Comparison of ENCODE assay signal across 9 cellular contexts in the genomic region with DNA sequence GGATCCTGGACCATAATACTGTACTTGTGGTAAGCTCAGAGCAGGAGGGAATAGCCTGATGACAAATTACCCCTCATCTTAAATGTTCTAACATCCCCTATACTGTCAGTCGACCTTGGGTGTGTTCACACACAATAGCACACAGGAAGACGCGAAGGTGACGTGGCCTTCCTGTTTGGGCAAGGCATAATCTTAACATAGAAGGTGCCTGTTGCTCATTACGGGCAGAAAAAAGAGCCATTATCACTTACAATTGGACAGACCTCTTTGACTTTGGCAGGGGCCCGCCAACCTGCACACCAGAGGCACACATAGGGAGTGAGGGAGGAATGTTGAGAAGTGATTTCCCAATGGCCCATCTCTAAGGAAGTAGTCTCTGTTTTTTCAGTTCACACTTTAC.
DNase-seq lines count a peak whose midpoint lies in the region; ATAC-seq and TF ChIP-seq lines count a peak whose summit lies in the region.
"Had no signal": no experiment of that assay in that cellular context is flagged by ENCODE, and none has a peak within 500 bp of the region (broad histone marks: within the 10 kb centered on the region; RNA-seq: fewer than 3 reads in every experiment).

No MANE protein-coding gene starts in this region.

- peaks cover 5 to 68% (median 9%) of the 10 kb centered on the region in 3 donors for H3K36me3 Mint-ChIP-seq in CD8-positive, alpha-beta memory T cell
- H3K36me3 Mint-ChIP-seq in WTC11 = 0 out of 2 replicates have a peak, but pooled peaks cover 10% of the 10 kb centered on the region

- H3K36me3 ChIP-seq in CD8-positive, alpha-beta memory T cell (ENCODE audit: insufficient read depth, low read length) = no peaks in the 10 kb centered on the region

- CTCF ChIA-PET in CD8-positive, alpha-beta memory T cell (lab: Charles Lee) = interaction anchor here (0.9 kb wide), 1 partner anchor 254 kb away, joined by 3 read pairs; no protein-coding TSS in a partner anchor
- CTCF ChIA-PET in WTC11 (lab: Charles Lee) = no interaction called here

- peak overlapping the region; percentile 83 for H3K27ac ChIP-seq in CD8-positive, alpha-beta memory T cell (ENCODE audit: low read depth, low read length)

- peaks cover 5 to 10% (median 9%) of the 10 kb centered on the region in 5 donors for H3K9me3 Mint-ChIP-seq in CD8-positive, alpha-beta memory T cell
- H3K9me3 Mint-ChIP-seq in WTC11 = peaks cover 7% of the 10 kb centered on the region

- ATAC-seq in esophagus mucosa (peak; percentile 31), WTC11 (no peak)

- POLR2A ChIA-PET in CD8-positive, alpha-beta memory T cell (lab: Charles Lee) = interaction anchor here (0.9 to 3.1 kb wide), 3 partner anchors 25 to 181 kb away, joined by 3 to 12 read pairs (median 5); no protein-coding TSS in a partner anchor
- POLR2A ChIA-PET in WTC11 (lab: Charles Lee) = no interaction called here

- no peaks in the 10 kb centered on the region for H3K27me3 Mint-ChIP-seq in CD8-positive, alpha-beta memory T cell
- peaks cover 38% of the 10 kb centered on the region for H3K27me3 Mint-ChIP-seq in WTC11 (ENCODE audit: low read depth)

- no peak for TF ChIP-seq CTCF in WTC11 (IDR thresholded peaks at IDR 0.05)

- peak overlapping the region; percentile 29 for H3K4me3 ChIP-seq in CD8-positive, alpha-beta memory T cell (ENCODE audit: low read length)

- peaks cover 42% of the 10 kb centered on the region for H3K4me1 ChIP-seq in CD8-positive, alpha-beta memory T cell (ENCODE audit: insufficient read depth, low read length)

- H3K4me3 Mint-ChIP-seq in CD8-positive, alpha-beta memory T cell = peak overlapping the region; percentile 0 to 77 (median 64)
- no peak overlapping the region for H3K4me3 Mint-ChIP-seq in WTC11

- H3K9me3 ChIP-seq in CD8-positive, alpha-beta memory T cell (ENCODE audit: low read length) = no peaks in the 10 kb centered on the region

- peaks cover 61 to 70% (median 63%) of the 10 kb centered on the region in 3 donors for H3K4me1 Mint-ChIP-seq in CD8-positive, alpha-beta memory T cell
- H3K4me1 Mint-ChIP-seq in WTC11 = peaks cover 45% of the 10 kb centered on the region

- H3K27me3 ChIP-seq in CD8-positive, alpha-beta memory T cell (ENCODE audit: insufficient read depth, low read length, poor library complexity, severe bottlenecking) = no peaks in the 10 kb centered on the region

- H3K27ac Mint-ChIP-seq in CD8-positive, alpha-beta memory T cell = peak overlapping the region; percentile 92 to 99 (median 98)
- no peak overlapping the region for H3K27ac Mint-ChIP-seq in WTC11

- DNase-seq in CD8-positive, alpha-beta memory T cell = peak; percentile 51 to 84 (median 77)
- peak; percentile 45 for DNase-seq in activated T-cell treated with anti-CD3 and anti-CD28 coated beads for 1 hour (ENCODE audit: low read depth)
- peak; percentile 53 for DNase-seq in stimulated activated CD4-positive, alpha-beta T cell treated with anti-CD3 and anti-CD28 coated beads, Interleukin-1b, Interleukin-23, amount 100 ng/mL, for 48 hours
- no peak for DNase-seq in NCI-H2227 treated with DMSO at 0.1 percent for 48 hours (lab: John Stamatoyannopoulos, UW)
- no peak for DNase-seq in WTC11 (ENCODE audit: low spot score)
- no peak for DNase-seq in RKO (ENCODE audit: low spot score)
- DNase-seq in SHP77 treated with DMSO at 0.1 percent for 48 hours (lab: John Stamatoyannopoulos, UW) = no peak
- DNase-seq: cerebellar nuclear complex had no signal

TF ChIP-seq in WTC11, 78 proteins besides CTCF, POLR2A, EP300 and RAD21:
- no peak for TF ChIP-seq ETV6 (CRISPR knock-in tag; IDR thresholded peaks at IDR 0.05)
- TF ChIP-seq ZNF317 (CRISPR knock-in tag; IDR thresholded peaks at IDR 0.05; ENCODE audit: borderline replicate concordance, low read depth) = no peak
- TF ChIP-seq EMX1 (CRISPR knock-in tag; IDR thresholded peaks at IDR 0.05) = no peak
- TF ChIP-seq, protein P1, sequence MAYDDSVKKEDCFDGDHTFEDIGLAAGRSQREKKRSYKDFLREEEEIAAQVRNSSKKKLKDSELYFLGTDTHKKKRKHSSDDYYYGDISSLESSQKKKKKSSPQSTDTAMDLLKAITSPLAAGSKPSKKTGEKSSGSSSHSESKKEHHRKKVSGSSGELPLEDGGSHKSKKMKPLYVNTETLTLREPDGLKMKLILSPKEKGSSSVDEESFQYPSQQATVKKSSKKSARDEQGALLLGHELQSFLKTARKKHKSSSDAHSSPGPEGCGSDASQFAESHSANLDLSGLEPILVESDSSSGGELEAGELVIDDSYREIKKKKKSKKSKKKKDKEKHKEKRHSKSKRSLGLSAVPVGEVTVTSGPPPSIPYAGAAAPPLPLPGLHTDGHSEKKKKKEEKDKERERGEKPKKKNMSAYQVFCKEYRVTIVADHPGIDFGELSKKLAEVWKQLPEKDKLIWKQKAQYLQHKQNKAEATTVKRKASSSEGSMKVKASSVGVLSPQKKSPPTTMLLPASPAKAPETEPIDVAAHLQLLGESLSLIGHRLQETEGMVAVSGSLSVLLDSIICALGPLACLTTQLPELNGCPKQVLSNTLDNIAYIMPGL (CRISPR knock-in tag; IDR thresholded peaks at IDR 0.05) = no peak
- no peak for TF ChIP-seq GABPB1 (CRISPR knock-in tag; IDR thresholded peaks at IDR 0.05)
- TF ChIP-seq, protein P2, sequence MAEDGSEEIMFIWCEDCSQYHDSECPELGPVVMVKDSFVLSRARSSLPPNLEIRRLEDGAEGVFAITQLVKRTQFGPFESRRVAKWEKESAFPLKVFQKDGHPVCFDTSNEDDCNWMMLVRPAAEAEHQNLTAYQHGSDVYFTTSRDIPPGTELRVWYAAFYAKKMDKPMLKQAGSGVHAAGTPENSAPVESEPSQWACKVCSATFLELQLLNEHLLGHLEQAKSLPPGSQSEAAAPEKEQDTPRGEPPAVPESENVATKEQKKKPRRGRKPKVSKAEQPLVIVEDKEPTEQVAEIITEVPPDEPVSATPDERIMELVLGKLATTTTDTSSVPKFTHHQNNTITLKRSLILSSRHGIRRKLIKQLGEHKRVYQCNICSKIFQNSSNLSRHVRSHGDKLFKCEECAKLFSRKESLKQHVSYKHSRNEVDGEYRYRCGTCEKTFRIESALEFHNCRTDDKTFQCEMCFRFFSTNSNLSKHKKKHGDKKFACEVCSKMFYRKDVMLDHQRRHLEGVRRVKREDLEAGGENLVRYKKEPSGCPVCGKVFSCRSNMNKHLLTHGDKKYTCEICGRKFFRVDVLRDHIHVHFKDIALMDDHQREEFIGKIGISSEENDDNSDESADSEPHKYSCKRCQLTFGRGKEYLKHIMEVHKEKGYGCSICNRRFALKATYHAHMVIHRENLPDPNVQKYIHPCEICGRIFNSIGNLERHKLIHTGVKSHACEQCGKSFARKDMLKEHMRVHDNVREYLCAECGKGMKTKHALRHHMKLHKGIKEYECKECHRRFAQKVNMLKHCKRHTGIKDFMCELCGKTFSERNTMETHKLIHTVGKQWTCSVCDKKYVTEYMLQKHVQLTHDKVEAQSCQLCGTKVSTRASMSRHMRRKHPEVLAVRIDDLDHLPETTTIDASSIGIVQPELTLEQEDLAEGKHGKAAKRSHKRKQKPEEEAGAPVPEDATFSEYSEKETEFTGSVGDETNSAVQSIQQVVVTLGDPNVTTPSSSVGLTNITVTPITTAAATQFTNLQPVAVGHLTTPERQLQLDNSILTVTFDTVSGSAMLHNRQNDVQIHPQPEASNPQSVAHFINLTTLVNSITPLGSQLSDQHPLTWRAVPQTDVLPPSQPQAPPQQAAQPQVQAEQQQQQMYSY (CRISPR knock-in tag; IDR thresholded peaks at IDR 0.05) = no peak
- TF ChIP-seq ZNF396 (CRISPR knock-in tag; IDR thresholded peaks at IDR 0.05; ENCODE audit: borderline replicate concordance) = no peak
- TF ChIP-seq FOXK1 (CRISPR knock-in tag; IDR thresholded peaks at IDR 0.05) = no peak

Comparison
In these comparisons a context has a peak if more than half of its experiments do, and no peak if none do; other contexts are left out.
1. DNase-seq: peak in CD8-positive, alpha-beta memory T cell (5 of 5), activated T-cell treated with anti-CD3 and anti-CD28 coated beads for 1 hour (single experiment) and stimulated activated CD4-positive, alpha-beta T cell treated with anti-CD3 and anti-CD28 coated beads, Interleukin-1b, Interleukin-23, amount 100 ng/mL, for 48 hours (single experiment); none in NCI-H2227 treated with DMSO at 0.1 percent for 48 hours (single experiment), WTC11 (single experiment), RKO (single experiment) and SHP77 treated with DMSO at 0.1 percent for 48 hours (single experiment).